Comparison of ENCODE assay signal across 12 cellular contexts in genomic region chr1:85244271-85245053, GRCh38. TPM values are rescaled to one million over a fixed set of nuclear protein-coding genes. Genes with fewer than 3 reads are reported as not detected.
A peak's percentile ranks its signal among the peaks of the same experiment; 100 is the strongest.
DNase-seq lines count a peak whose midpoint lies in the region; ATAC-seq and TF ChIP-seq lines count a peak whose summit lies in the region.
"Had no signal": no experiment of that assay in that cellular context is flagged by ENCODE, and none has a peak within 500 bp of the region (broad histone marks: within the 10 kb centered on the region; RNA-seq: fewer than 3 reads in every experiment).

No MANE protein-coding gene starts in this region.

- H3K27me3 Mint-ChIP-seq in chondrocyte (ENCODE audit: low read depth) (no peaks in the 10 kb centered on the region), neural crest cell (ENCODE audit: low read depth) (no peaks in the 10 kb centered on the region)

- H3K9me3 Mint-ChIP-seq in chondrocyte (ENCODE audit: low read depth) = peaks cover 2% of the 10 kb centered on the region
- peaks cover 2% of the 10 kb centered on the region for H3K9me3 Mint-ChIP-seq in neural crest cell

- ATAC-seq in HG02884 (IDR thresholded peaks at IDR 0.05; ENCODE audit: unreplicated experiment) = no peak
- ATAC-seq: activated naive CD4-positive, alpha-beta T cell treated with anti-CD3 and anti-CD28 coated beads, Interleukin-2, amount 50 U/mL, for 72 hours; left colon had no signal

- H3K4me1 Mint-ChIP-seq in chondrocyte (ENCODE audit: low read depth) (peaks cover 46% of the 10 kb centered on the region), neural crest cell (no peaks in the 10 kb centered on the region)

- H3K36me3 Mint-ChIP-seq in chondrocyte (ENCODE audit: low read depth) (peaks cover 1% of the 10 kb centered on the region), neural crest cell (ENCODE audit: low read depth) (peaks cover 6% of the 10 kb centered on the region)

- H3K27ac Mint-ChIP-seq in chondrocyte (ENCODE audit: unreplicated experiment) = peak overlapping the region; percentile 78
- H3K27ac Mint-ChIP-seq in neural crest cell (ENCODE audit: unreplicated experiment) = peak overlapping the region; percentile 64

- peak; percentile 60 for DNase-seq in Daoy (ENCODE audit: low read depth)
- DNase-seq in KBM-7 = peak; percentile 78
- DNase-seq in chondrocyte (ENCODE audit: low spot score) = no peak
- no peak for DNase-seq in neural crest cell (ENCODE audit: low read depth, low spot score)
- no peak for DNase-seq in pons (ENCODE audit: low spot score)
- no peak for DNase-seq in G401 (ENCODE audit: low spot score)
- no peak for DNase-seq in substantia nigra (lab: John Stamatoyannopoulos, UW)
- DNase-seq: COR-L47, left colon, NCI-H1694 treated with DMSO at 0.1 percent for 48 hours had no signal

- no peak overlapping the region for H3K27ac ChIP-seq in substantia nigra (ENCODE audit: low read depth, low read length, poor library complexity, severe bottlenecking)

- H3K4me3 Mint-ChIP-seq in chondrocyte (ENCODE audit: unreplicated experiment) (no peak overlapping the region), neural crest cell (no peak overlapping the region)

- in situ Hi-C loops in KBM-7 (cut with MboI; ENCODE audit: low pct_unique_long_range_greater_than_20kb, low sequenced_read_pairs) (no loop called here), G401 (cut with HindIII; ENCODE audit: low sequenced_read_pairs) (no loop called here)

- peak; percentile 16 for TF ChIP-seq CTCF in chondrocyte (IDR thresholded peaks at IDR 0.05)
- TF ChIP-seq CTCF in neural crest cell (conservative IDR thresholded peaks at IDR 0.05) = no peak

RNA-seq across cellular contexts. Expression of gene C1orf52, which starts 15.0 kb away (rescaled TPM):
- 55.1 and 62.1 TPM in 2 replicates for total RNA-seq in Daoy (2014; rRNA removed; shearing (Covaris generic))
- total RNA-seq in chondrocyte (27.1 to 31.3 TPM (median 28.0 TPM) in 3 replicates), neural crest cell (30.9 and 37.3 TPM in 2 replicates)
- 23.2 and 34.3 TPM in 2 replicates for total RNA-seq in G401 (2014; rRNA removed; shearing (Covaris generic))

RNA-seq across cellular contexts. Expression of gene BCL10, which starts 32.0 kb away (rescaled TPM):
- 50.7 and 73.2 TPM in 2 replicates for total RNA-seq in Daoy (2014; rRNA removed; shearing (Covaris generic))
- total RNA-seq in chondrocyte (21.9 to 26.5 TPM (median 24.9 TPM) in 3 replicates), neural crest cell (18.5 and 22.8 TPM in 2 replicates)
- 6.7 and 7.9 TPM in 2 replicates for total RNA-seq in G401 (2014; rRNA removed; shearing (Covaris generic))

RNA-seq across cellular contexts. Expression of gene SYDE2, which starts 43.6 kb away (rescaled TPM):
- 6.5 and 7.8 TPM in 2 replicates for total RNA-seq in Daoy (2014; rRNA removed; shearing (Covaris generic))
- total RNA-seq in chondrocyte = 13.1 to 17.8 TPM (median 13.4 TPM) in 3 replicates
- total RNA-seq in neural crest cell = 5.9 and 6.0 TPM in 2 replicates
- total RNA-seq in G401 (2014; rRNA removed; shearing (Covaris generic)) = 9.2 and 12.0 TPM in 2 replicates

Comparison
In these comparisons a context has a peak if more than half of its experiments do, and no peak if none do; other contexts are left out.
1. DNase-seq: peak in Daoy (single experiment) and KBM-7 (single experiment); none in chondrocyte (single experiment), neural crest cell (single experiment), pons (single experiment), G401 (single experiment) and substantia nigra (0 of 49).